26 cellular contexts compared by ENCODE assay signal in the genomic region with DNA sequence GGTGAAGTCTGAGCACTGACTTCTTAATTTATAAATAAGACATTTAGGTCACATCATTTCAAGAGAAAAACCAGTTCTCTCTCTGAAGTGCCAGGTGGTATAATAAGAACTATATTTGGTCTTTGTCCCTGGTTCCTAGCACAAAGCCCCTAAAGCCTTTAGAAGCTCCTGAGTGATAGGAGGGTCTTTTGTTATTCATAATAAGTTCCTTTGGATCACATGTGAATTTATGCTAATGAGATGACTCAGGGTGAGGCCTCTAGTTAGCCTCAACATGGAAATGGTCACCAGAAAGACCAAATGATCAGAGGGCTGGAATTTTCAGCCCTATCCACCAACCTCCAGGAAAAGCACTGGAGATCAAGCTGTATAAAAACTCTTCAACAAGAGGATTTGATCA.
"Had no signal": no experiment of that assay in that cellular context is flagged by ENCODE, and none has a peak within 500 bp of the region (broad histone marks: within the 10 kb centered on the region; RNA-seq: fewer than 3 reads in every experiment).

No MANE protein-coding gene starts in this region.

- H3K4me1 ChIP-seq: Peyer's patch, SJSA1 had no signal

- H3K4me3 ChIP-seq: cardiac muscle cell, Peyer's patch, SJSA1 had no signal

- H3K36me3 ChIP-seq: cardiac muscle cell, Peyer's patch, SJSA1 had no signal

- H3K27ac ChIP-seq: cardiac muscle cell, Peyer's patch, SJSA1 had no signal

- H3K9ac ChIP-seq: SK-N-SH had no signal

- ATAC-seq: activated CD4-positive, alpha-beta T cell treated with anti-CD3 and anti-CD28 coated beads for 36 hours; activated CD4-positive, CD25-positive, alpha-beta regulatory T cell treated with anti-CD3 and anti-CD28 coated beads, Interleukin-2, amount 50 U/mL, for 24 hours; activated T-cell treated with anti-CD3 and anti-CD28 coated beads, Interleukin-2, amount 50 U/mL, for 4 hours; PC-3 had no signal

- H3K27me3 ChIP-seq: cardiac muscle cell, Peyer's patch, SJSA1 had no signal

- DNase-seq: activated CD4-positive, alpha-beta memory T cell treated with anti-CD3 and anti-CD28 coated beads for 36 hours; activated CD4-positive, alpha-beta T cell treated with anti-CD3 and anti-CD28 coated beads for 36 hours; activated CD4-positive, alpha-beta T cell treated with anti-CD3 and anti-CD28 coated beads, Interleukin-2, amount 50 U/mL, for 1 hour; activated CD8-positive, alpha-beta memory T cell treated with anti-CD3 and anti-CD28 coated beads, Interleukin-2, amount 50 U/mL, for 4 hours; activated naive CD4-positive, alpha-beta T cell treated with anti-CD3 and anti-CD28 coated beads, Interleukin-2, amount 10 ng/mL, durations not matched to agents 7 days and 5 days; activated T-cell treated with anti-CD3 and anti-CD28 coated beads for 4 hours; activated T-cell treated with anti-CD3 and anti-CD28 coated beads, Interleukin-2, amount 50 U/mL, for 4 hours; amniotic stem cell; aorta; Karpas-422; NCI-H1105; NCI-H1417 treated with DMSO at 0.1 percent for 48 hours; NCI-H187 treated with DMSO at 0.1 percent for 48 hours; NCI-H2081; NCI-H2171 treated with DMSO at 0.1 percent for 48 hours; NCI-H2227 treated with DMSO at 0.1 percent for 48 hours; NCI-H446; NCI-H524; PC-3; Peyer's patch; RPMI8226; SHP77 treated with DMSO at 0.1 percent for 48 hours; SK-N-SH had no signal

- H3K9me3 ChIP-seq: Peyer's patch, SJSA1, SK-N-SH had no signal
